ENCODE assay signal across 11 cellular contexts in the genomic region with DNA sequence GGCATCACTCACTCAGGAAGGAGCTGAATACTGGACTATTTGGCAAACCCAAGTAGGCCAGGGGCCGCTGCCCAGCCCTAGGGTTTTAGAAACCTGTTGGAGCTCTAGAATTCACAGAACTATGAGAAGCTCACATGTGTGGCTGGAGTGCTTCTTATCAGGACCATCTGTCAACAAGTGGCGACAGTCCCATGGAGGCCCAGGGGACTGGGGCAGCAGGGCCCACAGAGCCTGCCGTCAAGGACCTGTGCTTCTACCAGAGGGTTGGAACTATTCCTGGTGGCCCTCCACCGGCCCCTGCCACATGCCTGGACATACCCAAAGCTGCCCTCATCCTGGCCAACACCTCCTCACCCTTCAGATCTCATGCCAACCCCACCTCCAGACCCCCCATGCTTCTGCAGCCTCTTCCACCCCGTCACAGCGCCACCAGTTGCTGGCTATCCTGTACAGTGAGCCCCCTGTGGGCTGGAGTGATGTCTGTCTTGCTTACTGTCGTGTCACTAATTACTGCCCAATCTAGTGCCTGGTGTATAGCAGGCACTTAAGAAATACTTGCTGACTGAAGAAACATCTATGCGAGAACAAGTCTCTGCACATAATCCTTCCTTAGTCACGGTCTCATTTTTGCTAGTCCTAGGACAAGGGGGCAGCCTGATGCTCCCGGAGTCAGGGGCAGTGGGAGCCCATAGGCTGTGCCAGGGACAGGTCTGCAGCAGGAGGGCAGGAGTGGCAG. TPM values are rescaled to one million over a fixed set of nuclear protein-coding genes. Genes with fewer than 3 reads are reported as not detected.
DNase-seq lines count a peak whose midpoint lies in the region; TF ChIP-seq lines count a peak whose summit lies in the region.
"Had no signal": no experiment of that assay in that cellular context is flagged by ENCODE, and none has a peak within 500 bp of the region (broad histone marks: within the 10 kb centered on the region; RNA-seq: fewer than 3 reads in every experiment).

No MANE protein-coding gene starts in this region.

- no peak overlapping the region for H3K4ac ChIP-seq in trophoblast cell (ENCODE audit: low read depth, low read length)

- H3K4me1 ChIP-seq in trophoblast cell (ENCODE audit: control insufficient read depth in 1 of 2, insufficient read depth in 2 of 2, low read length in 2 of 2) = peaks cover 42 to 47% of the 10 kb centered on the region in 2 experiments

- H3K4me3 ChIP-seq in trophoblast cell (ENCODE audit: low read depth, low read length) = no peak overlapping the region

- peaks cover 47 to 49% of the 10 kb centered on the region in 2 experiments for H3K36me3 ChIP-seq in trophoblast cell (ENCODE audit: control insufficient read depth in 1 of 2, insufficient read depth in 2 of 2, low read length in 2 of 2)

- no peak overlapping the region for H4K8ac ChIP-seq in trophoblast cell (ENCODE audit: low read depth, low read length)

- H3K9ac ChIP-seq in trophoblast cell (ENCODE audit: low read length) = no peak overlapping the region

- no CpG with 5 or more reads among the region's 10 CpGs for WGBS in trophoblast cell (ENCODE audit: extremely low coverage, insufficient coverage, insufficient read length)

- no peaks in the 10 kb centered on the region for H3K9me3 ChIP-seq in trophoblast cell (ENCODE audit: insufficient read depth, low read depth, low read length)

- peaks cover 19% of the 10 kb centered on the region for H3K79me1 ChIP-seq in trophoblast cell (ENCODE audit: low read length)

- no peak overlapping the region for H3K4me2 ChIP-seq in trophoblast cell (ENCODE audit: low read length)

- H2BK5ac ChIP-seq in trophoblast cell (ENCODE audit: low read depth, low read length, poor library complexity) = no peak overlapping the region

- peak overlapping the region; percentile 34 for H2BK120ac ChIP-seq in trophoblast cell (ENCODE audit: insufficient read depth, low read length, poor library complexity)

- H3K14ac ChIP-seq in trophoblast cell (ENCODE audit: low read length) = peak overlapping the region; percentile 6

- DNase-seq in NCI-H82 (lab: John Stamatoyannopoulos, UW) (peak; percentile 14), NCI-H82 treated with DMSO at 0.1 percent for 48 hours (lab: John Stamatoyannopoulos, UW; ENCODE audit: unreplicated experiment) (no peak), NCI-H524 (lab: John Stamatoyannopoulos, UW) (peak; percentile 52 to 87), erythroblast (lab: John Stamatoyannopoulos, UW) (peak; percentile 49 to 58), trophoblast cell (peak; percentile 88 to 90), iPS-NIHi11 (ENCODE audit: low spot score) (no peak), foreskin melanocyte (no peak), AG20443 (ENCODE audit: low spot score) (no peak)
- DNase-seq: activated CD4-positive, CD25-positive, alpha-beta regulatory T cell treated with anti-CD3 and anti-CD28 coated beads, Interleukin-2, amount 50 U/mL, for 72 hours; activated T-cell treated with anti-CD3 and anti-CD28 coated beads, Interleukin-2, amount 50 U/mL, for 48 hours; stimulated activated CD4-positive, alpha-beta T cell treated with anti-CD3 and anti-CD28 coated beads, Interleukin-15, amount 100 ng/mL, for 24 hours had no signal

- H4K12ac ChIP-seq in trophoblast cell (ENCODE audit: low read depth, low read length) = no peak overlapping the region

- no peak overlapping the region for H3K23ac ChIP-seq in trophoblast cell (ENCODE audit: low read length)

- no peak for TF ChIP-seq POLR2A in erythroblast (IDR thresholded peaks at IDR 0.05; ENCODE audit: low read length)

- no peaks in the 10 kb centered on the region for H3K79me2 ChIP-seq in trophoblast cell (ENCODE audit: control insufficient read depth, insufficient read depth, low read length, poor library complexity)

- H3K27ac ChIP-seq in trophoblast cell (ENCODE audit: low read depth, low read length) = peak overlapping the region; percentile 29

- H4K91ac ChIP-seq in trophoblast cell (ENCODE audit: low read depth, low read length) = peak overlapping the region; percentile 20

- H2BK12ac ChIP-seq in trophoblast cell (ENCODE audit: low read length) = peak overlapping the region; percentile 16

- peak overlapping the region; percentile 22 for H3K18ac ChIP-seq in trophoblast cell (ENCODE audit: low read length)

- H2AFZ ChIP-seq in trophoblast cell (ENCODE audit: insufficient read depth, low read length, poor library complexity) = no peak overlapping the region

- no peaks in the 10 kb centered on the region for H3K27me3 ChIP-seq in trophoblast cell (ENCODE audit: insufficient read depth, low read length)

- H2AK5ac ChIP-seq in trophoblast cell (ENCODE audit: low read length) = peak overlapping the region; percentile 6

RNA-seq across cellular contexts. Expression of gene RASL10A, which starts 27.2 kb away (rescaled TPM):
- 1.1 and 1.2 TPM in 2 replicates for polyA plus RNA-seq in trophoblast cell (2013)

RNA-seq across cellular contexts. Expression of gene GAS2L1, which starts 36.3 kb away (rescaled TPM):
- 14.6 and 14.7 TPM in 2 replicates for polyA plus RNA-seq in trophoblast cell (2013)

RNA-seq across cellular contexts. Expression of gene AP1B1, which starts 45.6 kb away (rescaled TPM):
- 40.3 and 41.0 TPM in 2 replicates for polyA plus RNA-seq in trophoblast cell (2013)

Comparison
In these comparisons a context has a peak if more than half of its experiments do, and no peak if none do; other contexts are left out.
1. DNase-seq: peak in NCI-H82 (single experiment), NCI-H524 (2 of 2), erythroblast (2 of 2) and trophoblast cell (2 of 2); none in NCI-H82 treated with DMSO at 0.1 percent for 48 hours (single experiment), iPS-NIHi11 (single experiment), foreskin melanocyte (single experiment) and AG20443 (single experiment).